Comparison of ENCODE assay signal across 1 cellular context in the genomic region with DNA sequence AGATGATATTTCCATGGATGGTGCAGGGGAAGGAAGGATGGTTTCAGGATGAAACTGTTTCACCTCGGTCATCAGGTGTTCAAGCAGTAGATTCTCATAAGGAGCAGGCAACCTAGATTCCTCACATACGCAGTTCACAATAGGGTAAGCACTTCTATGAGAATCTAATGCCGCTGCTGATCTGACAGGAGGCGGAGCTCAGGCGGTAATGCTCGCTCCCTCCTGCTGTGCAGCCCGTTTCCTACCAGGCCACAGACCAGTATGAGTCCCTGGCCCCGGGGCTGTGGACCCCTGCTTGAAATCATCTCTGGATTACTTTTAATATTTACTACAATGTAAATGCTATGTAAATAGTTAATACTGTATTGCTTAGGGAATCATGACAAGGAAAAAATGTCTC.
TF ChIP-seq lines count a peak whose summit lies in the region.

No MANE protein-coding gene starts in this region.

TF ChIP-seq in WTC11, 78 proteins besides CTCF, POLR2A, EP300 and RAD21 (continued from another document):
- TF ChIP-seq, protein P1, sequence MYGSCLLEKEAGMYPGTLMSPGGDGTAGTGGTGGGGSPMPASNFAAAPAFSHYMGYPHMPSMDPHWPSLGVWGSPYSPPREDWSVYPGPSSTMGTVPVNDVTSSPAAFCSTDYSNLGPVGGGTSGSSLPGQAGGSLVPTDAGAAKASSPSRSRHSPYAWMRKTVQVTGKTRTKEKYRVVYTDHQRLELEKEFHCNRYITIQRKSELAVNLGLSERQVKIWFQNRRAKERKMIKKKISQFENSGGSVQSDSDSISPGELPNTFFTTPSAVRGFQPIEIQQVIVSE (CRISPR knock-in tag; IDR thresholded peaks at IDR 0.05; ENCODE audit: borderline replicate concordance), result no peak
- TF ChIP-seq NFYB (CRISPR knock-in tag; conservative IDR thresholded peaks at IDR 0.05; ENCODE audit: low read depth) (no peak), TEAD1 (CRISPR knock-in tag; IDR thresholded peaks at IDR 0.05) (no peak), ZNF138 (CRISPR knock-in tag; conservative IDR thresholded peaks at IDR 0.05) (no peak), E2F1 (CRISPR knock-in tag; IDR thresholded peaks at IDR 0.05) (no peak), ATF6 (CRISPR knock-in tag; IDR thresholded peaks at IDR 0.05) (no peak), CREM (CRISPR knock-in tag; IDR thresholded peaks at IDR 0.05) (no peak), SMAD3 (CRISPR knock-in tag; IDR thresholded peaks at IDR 0.05; ENCODE audit: borderline replicate concordance) (no peak), JAZF1 (CRISPR knock-in tag; IDR thresholded peaks at IDR 0.05) (no peak), NR3C1 (CRISPR knock-in tag; conservative IDR thresholded peaks at IDR 0.05; ENCODE audit: low read depth) (no peak), FOXP1 (CRISPR knock-in tag; IDR thresholded peaks at IDR 0.05; ENCODE audit: borderline replicate concordance) (no peak)
- TF ChIP-seq, protein P2, sequence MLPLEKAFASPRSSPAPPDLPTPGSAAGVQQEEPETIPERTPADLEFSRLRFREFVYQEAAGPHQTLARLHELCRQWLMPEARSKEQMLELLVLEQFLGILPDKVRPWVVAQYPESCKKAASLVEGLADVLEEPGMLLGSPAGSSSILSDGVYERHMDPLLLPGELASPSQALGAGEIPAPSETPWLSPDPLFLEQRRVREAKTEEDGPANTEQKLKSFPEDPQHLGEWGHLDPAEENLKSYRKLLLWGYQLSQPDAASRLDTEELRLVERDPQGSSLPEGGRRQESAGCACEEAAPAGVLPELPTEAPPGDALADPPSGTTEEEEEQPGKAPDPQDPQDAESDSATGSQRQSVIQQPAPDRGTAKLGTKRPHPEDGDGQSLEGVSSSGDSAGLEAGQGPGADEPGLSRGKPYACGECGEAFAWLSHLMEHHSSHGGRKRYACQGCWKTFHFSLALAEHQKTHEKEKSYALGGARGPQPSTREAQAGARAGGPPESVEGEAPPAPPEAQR (CRISPR knock-in tag; IDR thresholded peaks at IDR 0.05), result no peak
- TF ChIP-seq, protein P3, sequence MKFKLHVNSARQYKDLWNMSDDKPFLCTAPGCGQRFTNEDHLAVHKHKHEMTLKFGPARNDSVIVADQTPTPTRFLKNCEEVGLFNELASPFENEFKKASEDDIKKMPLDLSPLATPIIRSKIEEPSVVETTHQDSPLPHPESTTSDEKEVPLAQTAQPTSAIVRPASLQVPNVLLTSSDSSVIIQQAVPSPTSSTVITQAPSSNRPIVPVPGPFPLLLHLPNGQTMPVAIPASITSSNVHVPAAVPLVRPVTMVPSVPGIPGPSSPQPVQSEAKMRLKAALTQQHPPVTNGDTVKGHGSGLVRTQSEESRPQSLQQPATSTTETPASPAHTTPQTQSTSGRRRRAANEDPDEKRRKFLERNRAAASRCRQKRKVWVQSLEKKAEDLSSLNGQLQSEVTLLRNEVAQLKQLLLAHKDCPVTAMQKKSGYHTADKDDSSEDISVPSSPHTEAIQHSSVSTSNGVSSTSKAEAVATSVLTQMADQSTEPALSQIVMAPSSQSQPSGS (CRISPR knock-in tag; IDR thresholded peaks at IDR 0.05; ENCODE audit: borderline replicate concordance, low read depth), result no peak
